ENCODE assay signal across 9 cellular contexts in the genomic region with DNA sequence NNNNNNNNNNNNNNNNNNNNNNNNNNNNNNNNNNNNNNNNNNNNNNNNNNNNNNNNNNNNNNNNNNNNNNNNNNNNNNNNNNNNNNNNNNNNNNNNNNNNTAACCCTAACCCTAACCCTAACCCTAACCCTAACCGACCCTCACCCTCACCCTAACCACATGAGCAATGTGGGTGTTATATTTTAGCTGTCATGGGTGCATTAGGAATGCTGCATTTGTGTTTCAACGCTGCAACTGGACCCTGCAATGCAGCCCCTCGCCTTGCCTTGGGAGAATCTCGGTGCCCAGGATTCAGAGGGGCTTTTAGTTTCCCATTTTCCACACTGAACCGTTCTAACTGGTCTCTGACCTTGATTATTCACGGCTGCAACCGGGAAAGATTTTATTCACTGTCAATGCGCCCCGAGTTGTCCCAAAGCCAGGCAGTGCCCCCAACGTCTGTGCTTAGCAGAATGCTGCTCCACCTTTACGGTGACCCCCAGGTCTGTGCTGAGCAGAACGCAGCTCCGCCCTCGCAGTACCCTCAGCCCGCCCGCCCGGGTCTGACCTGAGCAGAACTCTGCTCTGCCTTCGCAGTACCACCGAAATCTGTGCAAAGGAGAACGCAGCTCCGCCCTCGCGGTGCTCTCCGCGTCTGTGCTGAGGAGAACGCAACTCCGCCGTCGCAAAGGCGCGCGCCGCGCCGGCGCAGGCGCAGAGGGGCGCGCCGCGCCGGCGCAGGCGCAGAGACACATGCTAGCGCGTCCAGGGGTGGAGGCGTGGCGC. TPM values are rescaled to one million over a fixed set of nuclear protein-coding genes. Genes with fewer than 3 reads are reported as not detected.
DNase-seq lines count a peak whose midpoint lies in the region; ATAC-seq and TF ChIP-seq lines count a peak whose summit lies in the region.
"Had no signal": no experiment of that assay in that cellular context is flagged by ENCODE, and none has a peak within 500 bp of the region (broad histone marks: within the 10 kb centered on the region; RNA-seq: fewer than 3 reads in every experiment).

No MANE protein-coding gene starts in this region.

- no peaks in the 10 kb centered on the region for H3K4me1 Mint-ChIP-seq in activated CD4-positive, alpha-beta T cell treated with anti-CD3 and anti-CD28 coated beads, Interleukin-2, amount 10 ng/mL, durations not matched to agents 24 days and 14 days

- H3K27me3 Mint-ChIP-seq in activated CD4-positive, alpha-beta T cell treated with anti-CD3 and anti-CD28 coated beads, Interleukin-2, amount 10 ng/mL, durations not matched to agents 24 days and 14 days, result no peaks in the 10 kb centered on the region

- no peak for ATAC-seq in GM21576 (IDR thresholded peaks at IDR 0.05; ENCODE audit: unreplicated experiment)

- DNase-seq in activated CD4-positive, alpha-beta T cell treated with anti-CD3 and anti-CD28 coated beads, Interleukin-2, amount 10 ng/mL, durations not matched to agents 24 days and 14 days, result peak; percentile 66
- DNase-seq in activated CD4-positive, alpha-beta T cell treated with anti-CD3 and anti-CD28 coated beads, Interleukin-2, amount 50 U/mL, for 48 hours, result no peak
- DNase-seq in SW480 (ENCODE audit: low spot score), result peak; percentile 17
- no peak for DNase-seq in foreskin fibroblast
- peak; percentile 49 for DNase-seq in stimulated activated CD8-positive, alpha-beta memory T cell treated with anti-CD3 and anti-CD28 coated beads, Interleukin-4, amount 100 ng/mL, for 48 hours
- DNase-seq in iPS-NIHi11 (ENCODE audit: low spot score), result no peak
- no peak for DNase-seq in hepatic stellate cell (ENCODE audit: low spot score)
- DNase-seq: HCEC 1CT had no signal

- peak overlapping the region; percentile 30 for H3K4me3 Mint-ChIP-seq in activated CD4-positive, alpha-beta T cell treated with anti-CD3 and anti-CD28 coated beads, Interleukin-2, amount 10 ng/mL, durations not matched to agents 24 days and 14 days

- intact Hi-C loops in activated CD4-positive, alpha-beta T cell treated with anti-CD3 and anti-CD28 coated beads, Interleukin-2, amount 10 ng/mL, durations not matched to agents 24 days and 14 days (cut with micrococcal nuclease), result no loop called here

- H3K9me3 Mint-ChIP-seq in activated CD4-positive, alpha-beta T cell treated with anti-CD3 and anti-CD28 coated beads, Interleukin-2, amount 10 ng/mL, durations not matched to agents 24 days and 14 days, result no peaks in the 10 kb centered on the region

- no peak overlapping the region for H3K27ac Mint-ChIP-seq in activated CD4-positive, alpha-beta T cell treated with anti-CD3 and anti-CD28 coated beads, Interleukin-2, amount 10 ng/mL, durations not matched to agents 24 days and 14 days

- TF ChIP-seq CTCF in foreskin fibroblast (IDR thresholded peaks at IDR 0.05; ENCODE audit: low read depth, low read length), result no peak

- H3K36me3 Mint-ChIP-seq in activated CD4-positive, alpha-beta T cell treated with anti-CD3 and anti-CD28 coated beads, Interleukin-2, amount 10 ng/mL, durations not matched to agents 24 days and 14 days (ENCODE audit: low read depth), result no peaks in the 10 kb centered on the region

- peak overlapping the region; percentile 28 to 49 for H3K4me3 ChIP-seq in foreskin fibroblast (ENCODE audit: low read depth in 1 of 2, low read length in 2 of 2)

RNA-seq across cellular contexts. Expression of a gene that starts 43.3 kb away (rescaled TPM):
- 88.9 and 89.8 TPM in 2 replicates for total RNA-seq in activated CD4-positive, alpha-beta T cell treated with anti-CD3 and anti-CD28 coated beads, Interleukin-2, amount 10 ng/mL, durations not matched to agents 24 days and 14 days

RNA-seq across cellular contexts. Expression of a gene that starts 43.5 kb away (rescaled TPM):
- total RNA-seq in activated CD4-positive, alpha-beta T cell treated with anti-CD3 and anti-CD28 coated beads, Interleukin-2, amount 10 ng/mL, durations not matched to agents 24 days and 14 days, result 97.7 and 99.9 TPM in 2 replicates

Comparison
In these comparisons a context has a peak if more than half of its experiments do, and no peak if none do; other contexts are left out.
1. DNase-seq: peak in activated CD4-positive, alpha-beta T cell treated with anti-CD3 and anti-CD28 coated beads, Interleukin-2, amount 10 ng/mL, durations not matched to agents 24 days and 14 days (single experiment), SW480 (single experiment) and stimulated activated CD8-positive, alpha-beta memory T cell treated with anti-CD3 and anti-CD28 coated beads, Interleukin-4, amount 100 ng/mL, for 48 hours (single experiment); none in activated CD4-positive, alpha-beta T cell treated with anti-CD3 and anti-CD28 coated beads, Interleukin-2, amount 50 U/mL, for 48 hours (0 of 2), foreskin fibroblast (0 of 2), iPS-NIHi11 (single experiment) and hepatic stellate cell (single experiment).